Comparison of ENCODE assay signal across 2 cellular contexts in the genomic region with DNA sequence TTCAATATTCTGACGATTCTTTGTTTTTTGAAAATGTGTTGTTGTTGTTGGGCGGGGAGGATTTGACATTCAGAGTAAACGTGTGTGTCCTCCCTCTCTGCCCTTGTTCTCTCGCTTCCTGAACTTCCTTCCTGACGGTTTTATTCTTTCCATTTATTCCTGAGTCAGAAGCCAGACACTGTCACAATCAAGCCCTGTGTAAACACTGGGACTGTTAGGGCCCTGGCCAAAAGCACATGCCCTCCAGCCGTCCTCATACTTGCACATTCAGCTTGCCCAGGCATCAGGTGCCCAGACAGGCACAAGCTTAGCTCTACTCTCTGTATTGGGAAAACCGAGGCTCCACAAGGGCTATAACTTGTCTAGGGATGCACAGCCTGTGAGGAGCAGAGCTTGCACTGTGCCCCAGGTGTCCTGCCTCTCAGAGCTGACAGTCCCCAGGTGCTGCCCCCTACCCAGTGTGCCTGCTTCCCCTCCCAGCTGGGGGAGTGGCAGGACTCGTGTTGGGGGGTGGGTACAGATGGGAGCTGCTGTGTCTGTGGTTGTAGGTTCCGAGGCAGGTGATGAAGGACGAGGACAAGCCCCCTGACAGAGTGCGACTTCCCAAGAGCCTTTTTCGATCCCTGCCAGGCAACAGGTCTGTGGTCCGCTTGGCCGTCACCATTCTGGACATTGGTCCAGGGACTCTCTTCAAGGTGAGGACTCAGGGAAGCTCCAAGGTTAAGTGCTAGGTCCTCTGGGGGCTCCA.
TF ChIP-seq lines count a peak whose summit lies in the region.

No MANE protein-coding gene starts in this region.

TF ChIP-seq in SK-N-SH treated with all-trans-retinoic acid at 6 μM for 48 hours, 23 proteins besides CTCF, POLR2A, EP300 and RAD21 (continued from another document):
- no peak for TF ChIP-seq CSRNP3 (CRISPR knock-in tag; IDR thresholded peaks at IDR 0.05)
- TF ChIP-seq ZFP30 (CRISPR knock-in tag; IDR thresholded peaks at IDR 0.05), result no peak
- no peak for TF ChIP-seq TSHZ2 (CRISPR knock-in tag; IDR thresholded peaks at IDR 0.05)
- no peak for TF ChIP-seq TCF4 (CRISPR knock-in tag; IDR thresholded peaks at IDR 0.05; ENCODE audit: borderline replicate concordance)
- TF ChIP-seq, protein P1, sequence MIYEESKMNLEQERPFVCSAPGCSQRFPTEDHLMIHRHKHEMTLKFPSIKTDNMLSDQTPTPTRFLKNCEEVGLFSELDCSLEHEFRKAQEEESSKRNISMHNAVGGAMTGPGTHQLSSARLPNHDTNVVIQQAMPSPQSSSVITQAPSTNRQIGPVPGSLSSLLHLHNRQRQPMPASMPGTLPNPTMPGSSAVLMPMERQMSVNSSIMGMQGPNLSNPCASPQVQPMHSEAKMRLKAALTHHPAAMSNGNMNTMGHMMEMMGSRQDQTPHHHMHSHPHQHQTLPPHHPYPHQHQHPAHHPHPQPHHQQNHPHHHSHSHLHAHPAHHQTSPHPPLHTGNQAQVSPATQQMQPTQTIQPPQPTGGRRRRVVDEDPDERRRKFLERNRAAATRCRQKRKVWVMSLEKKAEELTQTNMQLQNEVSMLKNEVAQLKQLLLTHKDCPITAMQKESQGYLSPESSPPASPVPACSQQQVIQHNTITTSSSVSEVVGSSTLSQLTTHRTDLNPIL (CRISPR knock-in tag; IDR thresholded peaks at IDR 0.05; ENCODE audit: low read depth), result no peak
- TF ChIP-seq ESRRG (CRISPR knock-in tag; IDR thresholded peaks at IDR 0.05), result no peak
- TF ChIP-seq OSR1 (CRISPR knock-in tag; IDR thresholded peaks at IDR 0.05), result no peak
- TF ChIP-seq, protein P2, sequence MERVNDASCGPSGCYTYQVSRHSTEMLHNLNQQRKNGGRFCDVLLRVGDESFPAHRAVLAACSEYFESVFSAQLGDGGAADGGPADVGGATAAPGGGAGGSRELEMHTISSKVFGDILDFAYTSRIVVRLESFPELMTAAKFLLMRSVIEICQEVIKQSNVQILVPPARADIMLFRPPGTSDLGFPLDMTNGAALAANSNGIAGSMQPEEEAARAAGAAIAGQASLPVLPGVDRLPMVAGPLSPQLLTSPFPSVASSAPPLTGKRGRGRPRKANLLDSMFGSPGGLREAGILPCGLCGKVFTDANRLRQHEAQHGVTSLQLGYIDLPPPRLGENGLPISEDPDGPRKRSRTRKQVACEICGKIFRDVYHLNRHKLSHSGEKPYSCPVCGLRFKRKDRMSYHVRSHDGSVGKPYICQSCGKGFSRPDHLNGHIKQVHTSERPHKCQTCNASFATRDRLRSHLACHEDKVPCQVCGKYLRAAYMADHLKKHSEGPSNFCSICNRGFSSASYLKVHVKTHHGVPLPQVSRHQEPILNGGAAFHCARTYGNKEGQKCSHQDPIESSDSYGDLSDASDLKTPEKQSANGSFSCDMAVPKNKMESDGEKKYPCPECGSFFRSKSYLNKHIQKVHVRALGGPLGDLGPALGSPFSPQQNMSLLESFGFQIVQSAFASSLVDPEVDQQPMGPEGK (CRISPR knock-in tag; IDR thresholded peaks at IDR 0.05; ENCODE audit: borderline replicate concordance), result no peak
- TF ChIP-seq CSDC2 (CRISPR knock-in tag; IDR thresholded peaks at IDR 0.05), result no peak
- no peak for TF ChIP-seq GLIS3 (CRISPR knock-in tag; IDR thresholded peaks at IDR 0.05)

TF ChIP-seq in SK-N-SH, 30 proteins besides CTCF, POLR2A, EP300 and RAD21 (continued from another document):
- TF ChIP-seq PBX3 (IDR thresholded peaks at IDR 0.05) (no peak), TCF12 (IDR thresholded peaks at IDR 0.05) (no peak), FOXJ3 (CRISPR knock-in tag; IDR thresholded peaks at IDR 0.05) (no peak), GATA2 (CRISPR knock-in tag; IDR thresholded peaks at IDR 0.05) (no peak)
